23 cellular contexts compared by ENCODE assay signal in genomic region chr2:215421859-215422461, GRCh38. TPM values are rescaled to one million over a fixed set of nuclear protein-coding genes. Genes with fewer than 3 reads are reported as not detected.
DNase-seq lines count a peak whose midpoint lies in the region; TF ChIP-seq lines count a peak whose summit lies in the region.
"Had no signal": no experiment of that assay in that cellular context is flagged by ENCODE, and none has a peak within 500 bp of the region (broad histone marks: within the 10 kb centered on the region; RNA-seq: fewer than 3 reads in every experiment).

No MANE protein-coding gene starts in this region.

- H2AFZ ChIP-seq in GM23248 = no peak overlapping the region

- H3K9me2 ChIP-seq in GM23248 (ENCODE audit: insufficient read depth) = no peaks in the 10 kb centered on the region

- H3K9ac ChIP-seq in GM23248 (peak overlapping the region; percentile 65), rectal smooth muscle tissue (ENCODE audit: low read length) (no peak overlapping the region)

- in situ Hi-C loops in GM23248 (cut with MboI) = no loop called here
- in situ Hi-C loops in brain microvascular endothelial cell (cut with HindIII; ENCODE audit: low pct_ligation_motif_present, low sequenced_read_pairs) = no loop called here

- H3K4me2 ChIP-seq in GM23248 (ENCODE audit: unreplicated experiment) = peak overlapping the region; percentile 67

- H3K4me3 ChIP-seq in GM23248 (peak overlapping the region; percentile 51), brain microvascular endothelial cell (ENCODE audit: low read depth, low read length) (peak overlapping the region; percentile 39), fibroblast of the aortic adventitia (ENCODE audit: low read depth, low read length) (peak overlapping the region; percentile 29), rectal smooth muscle tissue (ENCODE audit: low read length) (no peak overlapping the region)
- H3K4me3 ChIP-seq: breast epithelium had no signal

- H3K27ac ChIP-seq in GM23248 = peak overlapping the region; percentile 68
- peak overlapping the region; percentile 41 for H3K27ac ChIP-seq in brain microvascular endothelial cell
- H3K27ac ChIP-seq in rectal smooth muscle tissue (ENCODE audit: low read depth, low read length) = peak overlapping the region; percentile 9
- H3K27ac ChIP-seq: breast epithelium had no signal

- 91 to 93% methylated on average over 10 of the region's 10 CpGs for WGBS in GM23248 (ENCODE audit: low coverage in 1 of 2, low lambda C conversion rate in 2 of 2, missing lambda C conversion rate in 2 of 2), 2 experiments

- H3K36me3 ChIP-seq in GM23248 (ENCODE audit: low read depth) (peaks cover 90% of the 10 kb centered on the region), brain microvascular endothelial cell (replicated peaks) (peaks cover 96% of the 10 kb centered on the region), rectal smooth muscle tissue (ENCODE audit: control insufficient read depth, insufficient read depth, low read length) (peaks cover 16% of the 10 kb centered on the region)
- H3K36me3 ChIP-seq: breast epithelium had no signal

- no peaks in the 10 kb centered on the region for H3K9me3 ChIP-seq in GM23248 (ENCODE audit: low read depth)
- H3K9me3 ChIP-seq: breast epithelium had no signal

- H3K4me1 ChIP-seq in GM23248 (ENCODE audit: insufficient read depth) (peaks cover 62% of the 10 kb centered on the region), rectal smooth muscle tissue (ENCODE audit: control insufficient read depth, insufficient read depth, low read length) (peaks cover 11% of the 10 kb centered on the region)
- H3K4me1 ChIP-seq: breast epithelium had no signal

- no peaks in the 10 kb centered on the region for H3K27me3 ChIP-seq in GM23248 (replicated peaks; ENCODE audit: insufficient read depth)
- no peaks in the 10 kb centered on the region for H3K27me3 ChIP-seq in brain microvascular endothelial cell (replicated peaks)
- no peaks in the 10 kb centered on the region for H3K27me3 ChIP-seq in rectal smooth muscle tissue (ENCODE audit: control insufficient read depth, insufficient read depth, low read length)
- H3K27me3 ChIP-seq: breast epithelium had no signal

- no peaks in the 10 kb centered on the region for H3K4me1 Mint-ChIP-seq in T-helper 2 cell treated with Interferon-gamma antibody and Interleukin-4, amounts not matched to agents 5 μg/mL and 100 μg/mL, for 36 hours (ENCODE audit: low read depth)
- H3K4me1 Mint-ChIP-seq: activated B cell treated with CpG ODN at 0.5 μM for 24 hours; H9; naive thymus-derived CD8-positive, alpha-beta T cell had no signal

- H3F3A ChIP-seq in GM23248 (ENCODE audit: insufficient read depth) = peaks cover 95% of the 10 kb centered on the region

- H3K9me3 Mint-ChIP-seq in T-helper 2 cell treated with Interferon-gamma antibody and Interleukin-4, amounts not matched to agents 5 μg/mL and 100 μg/mL, for 36 hours = no peaks in the 10 kb centered on the region
- H3K9me3 Mint-ChIP-seq: activated B cell treated with CpG ODN at 0.5 μM for 24 hours; activated naive CD4-positive, alpha-beta T cell treated with anti-CD3 and anti-CD28 coated beads, Interleukin-2, amount 50 U/mL, for 72 hours; H9; naive thymus-derived CD8-positive, alpha-beta T cell had no signal

- no peak overlapping the region for H3K4me3 Mint-ChIP-seq in T-helper 2 cell treated with Interferon-gamma antibody and Interleukin-4, amounts not matched to agents 5 μg/mL and 100 μg/mL, for 36 hours
- H3K4me3 Mint-ChIP-seq: activated B cell treated with CpG ODN at 0.5 μM for 24 hours; H9; naive thymus-derived CD8-positive, alpha-beta T cell had no signal

- H3K27me3 Mint-ChIP-seq in T-helper 2 cell treated with Interferon-gamma antibody and Interleukin-4, amounts not matched to agents 5 μg/mL and 100 μg/mL, for 36 hours (ENCODE audit: low read depth) = peaks cover 16% of the 10 kb centered on the region

- peaks cover 37% of the 10 kb centered on the region for H4K20me1 ChIP-seq in GM23248 (ENCODE audit: insufficient read depth)

- DNase-seq in GM23248 (peak; percentile 26), brain microvascular endothelial cell (peak; percentile 47), fibroblast of the aortic adventitia (ENCODE audit: low read depth) (peak; percentile 69), NCI-H524 treated with DMSO at 0.1 percent for 48 hours (lab: John Stamatoyannopoulos, UW) (no peak), HCEC 1CT (no peak)
- no peak for DNase-seq in T-helper 2 cell treated with Interferon-gamma antibody and Interleukin-4, amounts not matched to agents 5 μg/mL and 100 μg/mL, for 36 hours (ENCODE audit: low spot score)
- DNase-seq in activated CD4-positive, alpha-beta T cell treated with anti-CD3 and anti-CD28 coated beads, Interleukin-2, amount 50 U/mL, for 1 hour = no peak
- DNase-seq: activated B cell treated with CpG ODN at 0.5 μM for 24 hours; DMS153; GDM1; H9; hippocampal formation; islet precursor cell; mesendoderm; naive thymus-derived CD8-positive, alpha-beta T cell; NCI-H1436; NCI-H2171 treated with DMSO at 0.1 percent for 48 hours; NCI-H69; SHP77 treated with DMSO at 0.1 percent for 48 hours; stimulated activated CD4-positive, alpha-beta T cell treated with anti-CD3 and anti-CD28 coated beads, Interleukin-4, amount 100 ng/mL, for 24 hours had no signal

- peaks cover 56% of the 10 kb centered on the region for H3K79me2 ChIP-seq in GM23248 (ENCODE audit: insufficient read depth)

- no peak overlapping the region for H3K27ac Mint-ChIP-seq in T-helper 2 cell treated with Interferon-gamma antibody and Interleukin-4, amounts not matched to agents 5 μg/mL and 100 μg/mL, for 36 hours
- H3K27ac Mint-ChIP-seq: activated B cell treated with CpG ODN at 0.5 μM for 24 hours; activated naive CD4-positive, alpha-beta T cell treated with anti-CD3 and anti-CD28 coated beads, Interleukin-2, amount 50 U/mL, for 72 hours; naive thymus-derived CD8-positive, alpha-beta T cell had no signal

- TF ChIP-seq CTCF in brain microvascular endothelial cell (IDR thresholded peaks at IDR 0.05; ENCODE audit: low read depth, low read length, missing control alignments) (no peak), fibroblast of the aortic adventitia (IDR thresholded peaks at IDR 0.05; ENCODE audit: insufficient read depth, low read length) (no peak)

- H3K36me3 Mint-ChIP-seq in T-helper 2 cell treated with Interferon-gamma antibody and Interleukin-4, amounts not matched to agents 5 μg/mL and 100 μg/mL, for 36 hours (ENCODE audit: low read depth) = no peaks in the 10 kb centered on the region
- H3K36me3 Mint-ChIP-seq: activated naive CD4-positive, alpha-beta T cell treated with anti-CD3 and anti-CD28 coated beads, Interleukin-2, amount 50 U/mL, for 72 hours; naive thymus-derived CD8-positive, alpha-beta T cell had no signal

RNA-seq across cellular contexts. Expression of gene FN1, which starts 13.9 kb away (rescaled TPM):
- total RNA-seq in GM23248 (2014; rRNA removed; shearing (Covaris generic)) = 33,406 and 36,331 TPM in 2 replicates
- polyA plus RNA-seq in GM23248 (2016; fragmentation: Nextera tagmentation; extraction: Ambion mirVana) = 19,771 and 20,647 TPM in 2 replicates
- 3,314 and 7,235 TPM in 2 replicates for total RNA-seq in fibroblast of the aortic adventitia (ENCODE audit: low replicate concordance)
- total RNA-seq: activated B cell treated with CpG ODN at 0.5 μM for 24 hours had no signal

Comparison
In these comparisons a context has a peak if more than half of its experiments do, and no peak if none do; other contexts are left out.
1. DNase-seq: peak in GM23248 (single experiment), brain microvascular endothelial cell (single experiment) and fibroblast of the aortic adventitia (single experiment); none in T-helper 2 cell treated with Interferon-gamma antibody and Interleukin-4, amounts not matched to agents 5 μg/mL and 100 μg/mL, for 36 hours (single experiment), activated CD4-positive, alpha-beta T cell treated with anti-CD3 and anti-CD28 coated beads, Interleukin-2, amount 50 U/mL, for 1 hour (single experiment), NCI-H524 treated with DMSO at 0.1 percent for 48 hours (single experiment) and HCEC 1CT (single experiment).
2. H3K27ac ChIP-seq: peak in every context shown above with its lines; median percentile 68 in GM23248; 41 in brain microvascular endothelial cell; 9 in rectal smooth muscle tissue.